ENCODE assay signal across 1 cellular context in genomic region chr2:134120160-134120717, GRCh38.
TF ChIP-seq lines count a peak whose summit lies in the region.

No MANE protein-coding gene starts in this region.

TF ChIP-seq in GM23338, 12 proteins besides CTCF, POLR2A, EP300 and RAD21 (continued from another document):
- TF ChIP-seq ZNF462 (CRISPR knock-in tag; IDR thresholded peaks at IDR 0.05) (no peak), EZH2phosphoT487 (IDR thresholded peaks at IDR 0.05; ENCODE audit: unreplicated experiment) (no peak)
